Comparison of ENCODE assay signal across 18 cellular contexts in genomic region chr9:135308809-135309762, GRCh38.
A peak's percentile ranks its signal among the peaks of the same experiment; 100 is the strongest.
DNase-seq lines count a peak whose midpoint lies in the region; ATAC-seq, FAIRE-seq and TF ChIP-seq lines count a peak whose summit lies in the region.
"Had no signal": no experiment of that assay in that cellular context is flagged by ENCODE, and none has a peak within 500 bp of the region (broad histone marks: within the 10 kb centered on the region; RNA-seq: fewer than 3 reads in every experiment).

No MANE protein-coding gene starts in this region.

- H3K9me3 ChIP-seq in HEK293 (ENCODE audit: control insufficient read depth, insufficient read depth, low read depth, low read length), result no peaks in the 10 kb centered on the region; the same call in 1 of the 2 replicates
- peaks cover 0 to 23% (median 6%) of the 10 kb centered on the region in 4 donors for H3K9me3 ChIP-seq in tibial nerve

- H3K4me1 Mint-ChIP-seq in activated CD4-positive, alpha-beta T cell treated with anti-CD3 and anti-CD28 coated beads, Interleukin-2, amount 10 ng/mL, durations not matched to agents 7 days and 5 days, result no peaks in the 10 kb centered on the region
- H3K4me1 Mint-ChIP-seq: B cell had no signal

- H3K4me1 ChIP-seq in HEK293 (ENCODE audit: control insufficient read depth, insufficient read depth, low read length), result no peaks in the 10 kb centered on the region
- H3K4me1 ChIP-seq in tibial nerve, result no peaks in the 10 kb centered on the region

- peak; percentile 64 for FAIRE-seq in bronchial epithelial cell (lab: Jason Lieb, UNC)
- FAIRE-seq: HepG2 had no signal

- no peak for TF ChIP-seq POLR2A in tibial nerve (IDR thresholded peaks at IDR 0.05)

- H3K27me3 ChIP-seq in bronchial epithelial cell (ENCODE audit: control insufficient read depth, insufficient read depth, low read length), result no peaks in the 10 kb centered on the region
- peaks cover 0 to 12% of the 10 kb centered on the region in 2 donors for H3K27me3 ChIP-seq in tibial nerve

- TF ChIP-seq CTCF in HEK293 (tag by site-specific recombination; IDR thresholded peaks at IDR 0.05), result no peak
- no peak for TF ChIP-seq CTCF in bronchial epithelial cell (IDR thresholded peaks at IDR 0.05; ENCODE audit: insufficient read depth, low read length, severe bottlenecking)
- no peak for TF ChIP-seq CTCF in tibial nerve (IDR thresholded peaks at IDR 0.05)

- H3K27me3 Mint-ChIP-seq in activated CD4-positive, alpha-beta T cell treated with anti-CD3 and anti-CD28 coated beads, Interleukin-2, amount 10 ng/mL, durations not matched to agents 7 days and 5 days, result peaks cover 4% of the 10 kb centered on the region

- 86 to 87% methylated on average over 27 to 29 of the region's 30 CpGs for WGBS in tibial nerve, 2 donors

- no peak for ATAC-seq in GM19324 (IDR thresholded peaks at IDR 0.05; ENCODE audit: low FRiP score, unreplicated experiment)
- ATAC-seq: HepG2 had no signal

- peak; percentile 3 for DNase-seq in activated CD4-positive, alpha-beta T cell treated with anti-CD3 and anti-CD28 coated beads, Interleukin-2, amount 10 ng/mL, durations not matched to agents 7 days and 5 days
- DNase-seq in activated CD4-positive, alpha-beta T cell treated with anti-CD3 and anti-CD28 coated beads for 4 hours, result no peak
- DNase-seq in bronchial epithelial cell (ENCODE audit: low read depth) (no peak), retina (peak; percentile 60), tibial nerve (ENCODE audit: low spot score in 2 of 2) (no peak), HPDE6-E6E7 (ENCODE audit: extremely low spot score) (no peak)
- DNase-seq: GF-D8, GOT3, KG1, MV-4-11, NCI-H2029, NCI-H82, OCI-M1, SHP77 treated with DMSO at 0.1 percent for 48 hours had no signal

- no peak overlapping the region for H3K27ac Mint-ChIP-seq in activated CD4-positive, alpha-beta T cell treated with anti-CD3 and anti-CD28 coated beads, Interleukin-2, amount 10 ng/mL, durations not matched to agents 7 days and 5 days
- H3K27ac Mint-ChIP-seq: B cell had no signal

- H3K4me3 ChIP-seq in HEK293 (ENCODE audit: low read depth, low read length) (no peak overlapping the region), bronchial epithelial cell (ENCODE audit: low read depth, low read length) (no peak overlapping the region), tibial nerve (no peak overlapping the region)

- no peak for TF ChIP-seq EP300 in tibial nerve (IDR thresholded peaks at IDR 0.05)

- no peak overlapping the region for H3K27ac ChIP-seq in HEK293 (ENCODE audit: extremely low read depth, low read depth, low read length)
- no peak overlapping the region for H3K27ac ChIP-seq in tibial nerve

- H3K36me3 ChIP-seq in HEK293 (ENCODE audit: control insufficient read depth in 2 of 2, insufficient read depth in 1 of 2, low read length in 2 of 2), result no peaks in the 10 kb centered on the region
- no peaks in the 10 kb centered on the region for H3K36me3 ChIP-seq in bronchial epithelial cell (ENCODE audit: control insufficient read depth, insufficient read depth, low read length)
- no peaks in the 10 kb centered on the region for H3K36me3 ChIP-seq in tibial nerve

- POLR2A ChIA-PET in activated CD4-positive, alpha-beta T cell treated with anti-CD3 and anti-CD28 coated beads, Interleukin-2, amount 10 ng/mL, durations not matched to agents 7 days and 5 days (lab: Charles Lee), result no interaction called here
- POLR2A ChIA-PET in HEK293 (lab: Yijun Ruan, JAX), result no interaction called here

- no peak overlapping the region for H3K4me3 Mint-ChIP-seq in activated CD4-positive, alpha-beta T cell treated with anti-CD3 and anti-CD28 coated beads, Interleukin-2, amount 10 ng/mL, durations not matched to agents 7 days and 5 days
- H3K4me3 Mint-ChIP-seq: B cell had no signal

- no peaks in the 10 kb centered on the region for H3K36me3 Mint-ChIP-seq in activated CD4-positive, alpha-beta T cell treated with anti-CD3 and anti-CD28 coated beads, Interleukin-2, amount 10 ng/mL, durations not matched to agents 7 days and 5 days (ENCODE audit: low read depth)

- CTCF ChIA-PET in activated CD4-positive, alpha-beta T cell treated with anti-CD3 and anti-CD28 coated beads, Interleukin-2, amount 10 ng/mL, durations not matched to agents 7 days and 5 days (lab: Charles Lee), result no interaction called here
- CTCF ChIA-PET in HEK293 (lab: Yijun Ruan, JAX), result interaction anchor here (0.8 to 1.0 kb wide), 2 partner anchors 107 to 222 kb away, joined by 3 read pairs; no protein-coding TSS in a partner anchor

- peaks cover 3% of the 10 kb centered on the region for H3K9me3 Mint-ChIP-seq in activated CD4-positive, alpha-beta T cell treated with anti-CD3 and anti-CD28 coated beads, Interleukin-2, amount 10 ng/mL, durations not matched to agents 7 days and 5 days

TF ChIP-seq in HEK293, 187 proteins besides CTCF, POLR2A, EP300 and RAD21:
- TF ChIP-seq ZIC2 (tag by site-specific recombination; IDR thresholded peaks at IDR 0.05), result 0 out of 2 replicates have a peak, but pooled peaks have one; percentile 12
- no peak for TF ChIP-seq ZNF473 (tag by site-specific recombination; IDR thresholded peaks at IDR 0.05)
- TF ChIP-seq GLIS1 (tag by site-specific recombination; IDR thresholded peaks at IDR 0.05), result peak; percentile 26; the same call in 1 of the 2 replicates
- no peak for TF ChIP-seq ZSCAN18 (tag by site-specific recombination; IDR thresholded peaks at IDR 0.05)
- no peak for TF ChIP-seq ZSCAN4 (tag by site-specific recombination; IDR thresholded peaks at IDR 0.05)
- no peak for TF ChIP-seq ZBTB6 (tag by site-specific recombination; IDR thresholded peaks at IDR 0.05)
- no peak for TF ChIP-seq AEBP2 (tag by site-specific recombination; IDR thresholded peaks at IDR 0.05; ENCODE audit: borderline replicate concordance)

Comparison
In these comparisons a context has a peak if more than half of its experiments do, and no peak if none do; other contexts are left out.
1. DNase-seq: peak in activated CD4-positive, alpha-beta T cell treated with anti-CD3 and anti-CD28 coated beads, Interleukin-2, amount 10 ng/mL, durations not matched to agents 7 days and 5 days (single experiment) and retina (single experiment); none in activated CD4-positive, alpha-beta T cell treated with anti-CD3 and anti-CD28 coated beads for 4 hours (0 of 2), bronchial epithelial cell (single experiment), tibial nerve (0 of 2) and HPDE6-E6E7 (single experiment).